9 cellular contexts compared by ENCODE assay signal in genomic region chr2:115165529-115166109, GRCh38.
DNase-seq lines count a peak whose midpoint lies in the region; ATAC-seq and TF ChIP-seq lines count a peak whose summit lies in the region.
"Had no signal": no experiment of that assay in that cellular context is flagged by ENCODE, and none has a peak within 500 bp of the region (broad histone marks: within the 10 kb centered on the region; RNA-seq: fewer than 3 reads in every experiment).

No MANE protein-coding gene starts in this region.

- peaks cover 19% of the 10 kb centered on the region for H3K4me1 Mint-ChIP-seq in nephron
- peaks cover 3% of the 10 kb centered on the region for H3K4me1 Mint-ChIP-seq in activated T-cell treated with anti-CD3 and anti-CD28 coated beads, Interleukin-2, amount 50 U/mL, for 4 hours (ENCODE audit: low read depth)
- H3K4me1 Mint-ChIP-seq: central memory CD8-positive, alpha-beta T cell had no signal

- H3K4me3 ChIP-seq in AG04450 (ENCODE audit: low read depth, low read length) (no peak overlapping the region), uterus (no peak overlapping the region)

- peaks cover 27% of the 10 kb centered on the region for H3K27me3 Mint-ChIP-seq in nephron (ENCODE audit: low read depth)
- peaks cover 20% of the 10 kb centered on the region for H3K27me3 Mint-ChIP-seq in activated T-cell treated with anti-CD3 and anti-CD28 coated beads, Interleukin-2, amount 50 U/mL, for 4 hours (ENCODE audit: low read depth)

- peak; percentile 72 for ATAC-seq in GM18867 (IDR thresholded peaks at IDR 0.05; ENCODE audit: unreplicated experiment)
- no peak for ATAC-seq in GM18505 (IDR thresholded peaks at IDR 0.05; ENCODE audit: unreplicated experiment)
- no peak for ATAC-seq in activated T-cell treated with anti-CD3 and anti-CD28 coated beads, Interleukin-2, amount 50 U/mL, for 4 hours

- no peaks in the 10 kb centered on the region for H3K27me3 ChIP-seq in AG04450 (ENCODE audit: control insufficient read depth, insufficient read depth, low read length)
- H3K27me3 ChIP-seq in uterus, result peaks cover 0 to 12% of the 10 kb centered on the region in 2 donors

- H3K4me3 Mint-ChIP-seq in nephron, result no peak overlapping the region
- H3K4me3 Mint-ChIP-seq in activated T-cell treated with anti-CD3 and anti-CD28 coated beads, Interleukin-2, amount 50 U/mL, for 4 hours, result no peak overlapping the region
- H3K4me3 Mint-ChIP-seq: central memory CD8-positive, alpha-beta T cell had no signal

- H3K27ac Mint-ChIP-seq in nephron, result no peak overlapping the region

- no peaks in the 10 kb centered on the region for H3K36me3 ChIP-seq in uterus

- H3K9me3 ChIP-seq in AG04450 (ENCODE audit: control insufficient read depth, insufficient read depth, low read length) (peaks cover 16% of the 10 kb centered on the region), uterus (no peaks in the 10 kb centered on the region)

- H3K9me3 Mint-ChIP-seq in nephron, result no peaks in the 10 kb centered on the region
- no peaks in the 10 kb centered on the region for H3K9me3 Mint-ChIP-seq in activated T-cell treated with anti-CD3 and anti-CD28 coated beads, Interleukin-2, amount 50 U/mL, for 4 hours

- H3K27ac ChIP-seq in AG04450 (ENCODE audit: low read depth, low read length) (no peak overlapping the region), uterus (no peak overlapping the region)

- in situ Hi-C loops in T47D (cut with HindIII; ENCODE audit: low pct_unique_long_range_greater_than_20kb, low sequenced_read_pairs), result no loop called here

- TF ChIP-seq POLR2A in uterus (IDR thresholded peaks at IDR 0.05) (no peak), GM18505 (IDR thresholded peaks at IDR 0.05; ENCODE audit: borderline replicate concordance, extremely low read depth, insufficient read depth, insufficient read length) (no peak)

- H3K36me3 Mint-ChIP-seq in nephron (ENCODE audit: low read depth), result no peaks in the 10 kb centered on the region
- H3K36me3 Mint-ChIP-seq in activated T-cell treated with anti-CD3 and anti-CD28 coated beads, Interleukin-2, amount 50 U/mL, for 4 hours (ENCODE audit: insufficient read depth), result no peaks in the 10 kb centered on the region

- peaks cover 0 to 5% of the 10 kb centered on the region in 2 donors for H3K4me1 ChIP-seq in uterus

- intact Hi-C loops in uterus (cut with DNase I; ENCODE audit: low total_unique reads), result no loop called here

- CTCF ChIA-PET in AG04450 (lab: Charles Lee), result interaction anchor here (0.7 to 1.3 kb wide), 3 partner anchors 11 to 19 kb away, joined by 3 read pairs; no protein-coding TSS in a partner anchor

- TF ChIP-seq CTCF in AG04450 (IDR thresholded peaks at IDR 0.05; ENCODE audit: low read depth, low read length) (peak; percentile 37), nephron (IDR thresholded peaks at IDR 0.05; ENCODE audit: unreplicated experiment in 3 of 3) (peak; percentile 72 to 79 (median 73)), uterus (IDR thresholded peaks at IDR 0.05) (no peak)

- POLR2A ChIA-PET in AG04450 (lab: Yijun Ruan, JAX), result no interaction called here

- DNase-seq in AG04450 (ENCODE audit: low read depth, low spot score), result no peak
- peak; percentile 18 for DNase-seq in NCI-H2107 (lab: John Stamatoyannopoulos, UW)
- DNase-seq in T47D (ENCODE audit: low read depth in 1 of 2, low spot score in 1 of 2), result peak; percentile 30 to 60
- no peak for DNase-seq in uterus
- DNase-seq in activated T-cell treated with anti-CD3 and anti-CD28 coated beads, Interleukin-2, amount 50 U/mL, for 4 hours, result no peak

Comparison
In these comparisons a context has a peak if more than half of its experiments do, and no peak if none do; other contexts are left out.
1. DNase-seq: peak in NCI-H2107 (single experiment) and T47D (2 of 2); none in AG04450 (single experiment), uterus (0 of 2) and activated T-cell treated with anti-CD3 and anti-CD28 coated beads, Interleukin-2, amount 50 U/mL, for 4 hours (single experiment).
2. CTCF ChIP-seq: peak in AG04450 (single experiment) and nephron (3 of 3); none in uterus (0 of 4).